Comparison of ENCODE assay signal across 10 cellular contexts in genomic region chr10:74963549-74963948, GRCh38.
DNase-seq lines count a peak whose midpoint lies in the region; ATAC-seq and TF ChIP-seq lines count a peak whose summit lies in the region.
"Had no signal": no experiment of that assay in that cellular context is flagged by ENCODE, and none has a peak within 500 bp of the region (broad histone marks: within the 10 kb centered on the region; RNA-seq: fewer than 3 reads in every experiment).

No MANE protein-coding gene starts in this region.

- H3K27me3 Mint-ChIP-seq in naive thymus-derived CD4-positive, alpha-beta T cell: no peaks in the 10 kb centered on the region
- H3K27me3 Mint-ChIP-seq in H9 (ENCODE audit: low read depth): no peaks in the 10 kb centered on the region

- no peaks in the 10 kb centered on the region for H3K36me3 ChIP-seq in naive thymus-derived CD4-positive, alpha-beta T cell (ENCODE audit: control insufficient read depth in 2 of 3, insufficient read depth in 3 of 3, low read length in 3 of 3)

- H3K79me1 ChIP-seq in H9 (ENCODE audit: insufficient read depth, low read depth, low read length, poor library complexity, severe bottlenecking): peaks cover 3% of the 10 kb centered on the region

- ATAC-seq in GM18508 (IDR thresholded peaks at IDR 0.05; ENCODE audit: insufficient read depth, unreplicated experiment) (peak; percentile 50), GM21423 (IDR thresholded peaks at IDR 0.05; ENCODE audit: unreplicated experiment) (peak; percentile 53), HG03460 (IDR thresholded peaks at IDR 0.05; ENCODE audit: unreplicated experiment) (peak; percentile 65), left colon (no peak)
- ATAC-seq in naive thymus-derived CD4-positive, alpha-beta T cell: no peak

- H3K4me1 ChIP-seq in naive thymus-derived CD4-positive, alpha-beta T cell (ENCODE audit: control insufficient read depth in 2 of 2, insufficient read depth in 2 of 2, low read length in 2 of 2): peaks cover 4 to 5% of the 10 kb centered on the region in 2 donors
- H3K4me1 ChIP-seq in H9 (ENCODE audit: insufficient read depth, low read length): peaks cover 3% of the 10 kb centered on the region; the same call in 1 of the 2 replicates

- H3K18ac ChIP-seq in H9 (ENCODE audit: insufficient read length, low read depth, low read length): no peak overlapping the region

- H2AK5ac ChIP-seq in H9 (ENCODE audit: insufficient read length, low read length): no peak overlapping the region

- H2BK15ac ChIP-seq in H9 (ENCODE audit: low read depth, low read length): no peak overlapping the region

- H3K9me3 Mint-ChIP-seq in naive thymus-derived CD4-positive, alpha-beta T cell: peaks cover 0 to 7% (median 3%) of the 10 kb centered on the region in 11 donors
- H3K9me3 Mint-ChIP-seq in H9: peaks cover 3 to 4% of the 10 kb centered on the region in 2 experiments; a peak in 3 of 5 replicates

- no peak overlapping the region for H4K91ac ChIP-seq in H9 (ENCODE audit: insufficient read length, low read depth, low read length)

- TF ChIP-seq CTCF in H9 (conservative IDR thresholded peaks at IDR 0.05): no peak

- no peak overlapping the region for H3K14ac ChIP-seq in H9 (ENCODE audit: insufficient read depth, low read length)

- peaks cover 5 to 22% (median 18%) of the 10 kb centered on the region in 5 donors for H3K36me3 Mint-ChIP-seq in naive thymus-derived CD4-positive, alpha-beta T cell
- peaks cover 3 to 6% (median 6%) of the 10 kb centered on the region in 3 experiments; a peak in 6 of 7 replicates for H3K36me3 Mint-ChIP-seq in H9 (ENCODE audit: insufficient read depth in 1 of 3, low read depth in 3 of 3)

- H4K8ac ChIP-seq in H9 (replicated peaks; ENCODE audit: insufficient read length, low read depth, low read length): no peak overlapping the region

- no peaks in the 10 kb centered on the region for H3K79me2 ChIP-seq in H9 (ENCODE audit: insufficient read depth, low read length)

- H2BK20ac ChIP-seq in H9 (ENCODE audit: low read depth, low read length, poor library complexity, severe bottlenecking): no peak overlapping the region

- H2BK5ac ChIP-seq in H9 (ENCODE audit: insufficient read length, low read length): no peak overlapping the region

- H3K4ac ChIP-seq in H9 (ENCODE audit: low read depth, low read length): no peak overlapping the region

- CTCF ChIA-PET in naive thymus-derived CD4-positive, alpha-beta T cell (lab: Charles Lee): interaction anchor here (0.6 kb wide), 1 partner anchor 20 kb away, joined by 3 read pairs; no protein-coding TSS in a partner anchor

- H3K4me2 ChIP-seq in H9 (ENCODE audit: insufficient read depth, insufficient read length, low read length): no peak overlapping the region

- H3K4me3 Mint-ChIP-seq in naive thymus-derived CD4-positive, alpha-beta T cell: no peak overlapping the region
- H3K4me3 Mint-ChIP-seq in H9: no peak overlapping the region
- H3K4me3 Mint-ChIP-seq: CD14-positive monocyte had no signal

- H3K9me3 ChIP-seq in naive thymus-derived CD4-positive, alpha-beta T cell (ENCODE audit: control insufficient read depth in 2 of 3, low read length in 3 of 3): no peaks in the 10 kb centered on the region
- no peaks in the 10 kb centered on the region for H3K9me3 ChIP-seq in H9 (ENCODE audit: control insufficient read depth, low read depth, low read length)

- H3K9ac ChIP-seq in H9 (ENCODE audit: extremely low read depth, insufficient read length, low read length): no peak overlapping the region

- H2AFZ ChIP-seq in H9 (ENCODE audit: low read length): no peak overlapping the region

- intact Hi-C loops in naive thymus-derived CD4-positive, alpha-beta T cell (cut with micrococcal nuclease): no loop called here
- intact Hi-C loops in left colon (cut with DNase I, micrococcal nuclease): no loop called here

- H3K27ac Mint-ChIP-seq in naive thymus-derived CD4-positive, alpha-beta T cell: peak overlapping the region in 6 of 9 donors; percentile 0 to 64 (median 34)
- peak overlapping the region in 1 of 3 experiments; percentile 42; a peak in 1 of 7 replicates for H3K27ac Mint-ChIP-seq in H9

- no peak overlapping the region for H3K4me3 ChIP-seq in naive thymus-derived CD4-positive, alpha-beta T cell (ENCODE audit: low read length)

- no peak overlapping the region for H3K56ac ChIP-seq in H9 (ENCODE audit: insufficient read length, low read depth, low read length)

- no peak overlapping the region for H2BK120ac ChIP-seq in H9 (ENCODE audit: low read depth, low read length, poor library complexity, severe bottlenecking)

- no peak for DNase-seq in naive thymus-derived CD4-positive, alpha-beta T cell
- no peak for DNase-seq in H9
- no peak for DNase-seq in EL
- no peak for DNase-seq in left colon
- DNase-seq: amygdala, NCI-H2029 had no signal

- POLR2A ChIA-PET in naive thymus-derived CD4-positive, alpha-beta T cell (lab: Charles Lee): no interaction called here

- no peak overlapping the region for H3K27ac ChIP-seq in naive thymus-derived CD4-positive, alpha-beta T cell (ENCODE audit: low read depth, low read length)
- H3K27ac ChIP-seq in H9 (ENCODE audit: insufficient read length, low read depth, low read length): no peak overlapping the region

- no peaks in the 10 kb centered on the region for H4K20me1 ChIP-seq in H9 (ENCODE audit: control insufficient read depth, insufficient read depth, insufficient read length)

- no peak overlapping the region for H2BK12ac ChIP-seq in H9 (ENCODE audit: insufficient read length, low read depth, low read length)

- no CpG with 5 or more reads among the region's 3 CpGs for WGBS in H9 (ENCODE audit: extremely low coverage, insufficient read length, low lambda C conversion rate)

- no peak overlapping the region for H3T11ph ChIP-seq in H9 (ENCODE audit: low read length)

- H3K27me3 ChIP-seq in naive thymus-derived CD4-positive, alpha-beta T cell (ENCODE audit: control insufficient read depth in 2 of 2, insufficient read depth in 2 of 2, low read length in 2 of 2): no peaks in the 10 kb centered on the region
- no peaks in the 10 kb centered on the region for H3K27me3 ChIP-seq in H9 (ENCODE audit: insufficient read depth, low read length)

- H3K23me2 ChIP-seq in H9 (ENCODE audit: insufficient read length, low read depth, low read length, poor library complexity, severe bottlenecking): no peaks in the 10 kb centered on the region

- no peak overlapping the region for H4K5ac ChIP-seq in H9 (ENCODE audit: insufficient read length, low read depth, low read length)

- peaks cover 22 to 56% (median 51%) of the 10 kb centered on the region in 7 donors for H3K4me1 Mint-ChIP-seq in naive thymus-derived CD4-positive, alpha-beta T cell
- peaks cover 13 to 25% of the 10 kb centered on the region in 2 experiments for H3K4me1 Mint-ChIP-seq in H9

- H3K23ac ChIP-seq in H9 (ENCODE audit: insufficient read length, low read depth, low read length): no peak overlapping the region

Comparison
In these comparisons a context has a peak if more than half of its experiments do, and no peak if none do; other contexts are left out.
1. ATAC-seq: peak in GM18508 (single experiment), GM21423 (single experiment) and HG03460 (single experiment); none in naive thymus-derived CD4-positive, alpha-beta T cell (single experiment) and left colon (single experiment).